25 cellular contexts compared by ENCODE assay signal in the genomic region with DNA sequence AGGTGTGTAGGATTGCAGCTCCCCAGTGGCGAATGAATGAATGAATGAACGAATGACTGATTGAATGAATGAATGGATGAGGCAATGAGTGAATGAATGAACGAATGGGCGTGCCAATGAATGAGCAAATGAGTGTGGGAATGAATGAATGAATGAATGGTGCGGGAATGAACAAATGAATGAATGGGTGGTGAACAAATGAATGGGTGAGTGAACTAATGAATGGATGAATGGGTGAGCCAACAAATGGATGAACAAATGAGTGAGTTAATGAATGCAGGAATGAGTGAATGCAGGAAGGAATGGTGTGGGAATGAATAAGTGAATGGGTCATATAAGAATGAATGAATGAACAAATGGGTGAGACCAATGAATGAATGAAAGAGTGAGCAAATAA. TPM values are rescaled to one million over a fixed set of nuclear protein-coding genes. Genes with fewer than 3 reads are reported as not detected.
DNase-seq lines count a peak whose midpoint lies in the region; ATAC-seq and TF ChIP-seq lines count a peak whose summit lies in the region.
"Had no signal": no experiment of that assay in that cellular context is flagged by ENCODE, and none has a peak within 500 bp of the region (broad histone marks: within the 10 kb centered on the region; RNA-seq: fewer than 3 reads in every experiment).

No MANE protein-coding gene starts in this region.

- no peaks in the 10 kb centered on the region for H3K36me3 ChIP-seq in naive thymus-derived CD4-positive, alpha-beta T cell (ENCODE audit: control insufficient read depth in 2 of 3, insufficient read depth in 3 of 3, low read length in 3 of 3)
- no peaks in the 10 kb centered on the region for H3K36me3 ChIP-seq in right atrium auricular region
- H3K36me3 ChIP-seq: heart right ventricle, ovary, thyroid gland, WERI-Rb-1 had no signal

- intact Hi-C loops in natural killer cell (cut with micrococcal nuclease), result no loop called here
- intact Hi-C loops in activated B cell treated with CpG ODN at 0.5 μM for 24 hours (cut with micrococcal nuclease), result no loop called here
- intact Hi-C loops in naive thymus-derived CD4-positive, alpha-beta T cell (cut with micrococcal nuclease), result no loop called here

- H3K27me3 ChIP-seq in naive thymus-derived CD4-positive, alpha-beta T cell (ENCODE audit: control insufficient read depth in 2 of 2, insufficient read depth in 2 of 2, low read length in 2 of 2), result peaks cover 0 to 20% of the 10 kb centered on the region in 2 donors
- H3K27me3 ChIP-seq in right atrium auricular region, result peaks cover 17 to 21% of the 10 kb centered on the region in 2 donors

- H3K4me1 ChIP-seq in naive thymus-derived CD4-positive, alpha-beta T cell (ENCODE audit: control insufficient read depth in 2 of 2, insufficient read depth in 2 of 2, low read length in 2 of 2), result no peaks in the 10 kb centered on the region
- H3K4me1 ChIP-seq in right atrium auricular region, result peaks cover 0 to 9% of the 10 kb centered on the region in 2 donors

- no peak for TF ChIP-seq CTCF in natural killer cell (IDR thresholded peaks at IDR 0.05)
- TF ChIP-seq CTCF in activated B cell treated with CpG ODN at 0.5 μM for 24 hours (IDR thresholded peaks at IDR 0.05), result no peak
- TF ChIP-seq CTCF in right atrium auricular region (IDR thresholded peaks at IDR 0.05), result no peak

- peaks cover 11 to 16% of the 10 kb centered on the region in 2 donors for H3K4me1 Mint-ChIP-seq in natural killer cell treated with Interleukin-12 subunit alpha and Interleukin-12 subunit beta and Interleukin-15 and Interleukin-18, amount 100 ng/mL, for 72 hours (ENCODE audit: low read depth in 2 of 2)
- H3K4me1 Mint-ChIP-seq in natural killer cell (peaks cover 0 to 12% of the 10 kb centered on the region in 2 donors), activated B cell treated with CpG ODN at 0.5 μM for 24 hours (peaks cover 10% of the 10 kb centered on the region)
- H3K4me1 Mint-ChIP-seq in naive thymus-derived CD4-positive, alpha-beta T cell, result peaks cover 8 to 18% (median 11%) of the 10 kb centered on the region in 7 donors

- no peak overlapping the region for H3K4me3 ChIP-seq in naive thymus-derived CD4-positive, alpha-beta T cell (ENCODE audit: low read length)
- no peak overlapping the region for H3K4me3 ChIP-seq in right atrium auricular region
- H3K4me3 ChIP-seq: ovary, thyroid gland had no signal

- ATAC-seq in natural killer cell treated with Interleukin-12 subunit alpha and Interleukin-12 subunit beta and Interleukin-15 and Interleukin-18, amount 100 ng/mL, for 72 hours, result no peak
- ATAC-seq in natural killer cell (no peak), activated B cell treated with CpG ODN at 0.5 μM for 24 hours (ENCODE audit: low read depth) (no peak)
- ATAC-seq in naive thymus-derived CD4-positive, alpha-beta T cell, result no peak
- ATAC-seq: heart right ventricle had no signal

- peaks cover 39 to 45% of the 10 kb centered on the region in 2 donors for H3K27me3 Mint-ChIP-seq in natural killer cell treated with Interleukin-12 subunit alpha and Interleukin-12 subunit beta and Interleukin-15 and Interleukin-18, amount 100 ng/mL, for 72 hours
- peaks cover 38 to 47% of the 10 kb centered on the region in 2 donors for H3K27me3 Mint-ChIP-seq in natural killer cell (ENCODE audit: low read depth in 2 of 2)
- H3K27me3 Mint-ChIP-seq in activated B cell treated with CpG ODN at 0.5 μM for 24 hours, result peaks cover 49% of the 10 kb centered on the region
- peaks cover 39 to 63% (median 50%) of the 10 kb centered on the region in 5 donors for H3K27me3 Mint-ChIP-seq in naive thymus-derived CD4-positive, alpha-beta T cell

- peaks cover 11% of the 10 kb centered on the region for H3K36me3 Mint-ChIP-seq in natural killer cell treated with Interleukin-12 subunit alpha and Interleukin-12 subunit beta and Interleukin-15 and Interleukin-18, amount 100 ng/mL, for 72 hours
- H3K36me3 Mint-ChIP-seq in natural killer cell (no peaks in the 10 kb centered on the region), activated B cell treated with CpG ODN at 0.5 μM for 24 hours (ENCODE audit: low read depth) (no peaks in the 10 kb centered on the region)
- H3K36me3 Mint-ChIP-seq in naive thymus-derived CD4-positive, alpha-beta T cell, result peaks cover 8 to 13% (median 9%) of the 10 kb centered on the region in 5 donors

- CTCF ChIA-PET in activated B cell treated with CpG ODN at 0.5 μM for 24 hours (lab: Charles Lee), result no interaction called here
- CTCF ChIA-PET in naive thymus-derived CD4-positive, alpha-beta T cell (lab: Charles Lee), result no interaction called here

- H3K9me3 Mint-ChIP-seq in natural killer cell treated with Interleukin-12 subunit alpha and Interleukin-12 subunit beta and Interleukin-15 and Interleukin-18, amount 100 ng/mL, for 72 hours, result peaks cover 8% of the 10 kb centered on the region
- peaks cover 0 to 6% of the 10 kb centered on the region in 2 donors for H3K9me3 Mint-ChIP-seq in natural killer cell
- H3K9me3 Mint-ChIP-seq in activated B cell treated with CpG ODN at 0.5 μM for 24 hours, result no peaks in the 10 kb centered on the region
- peaks cover 0 to 10% (median 2%) of the 10 kb centered on the region in 11 donors for H3K9me3 Mint-ChIP-seq in naive thymus-derived CD4-positive, alpha-beta T cell
- H3K9me3 Mint-ChIP-seq: central memory CD8-positive, alpha-beta T cell had no signal

- POLR2A ChIA-PET in activated B cell treated with CpG ODN at 0.5 μM for 24 hours (lab: Charles Lee), result no interaction called here
- POLR2A ChIA-PET in naive thymus-derived CD4-positive, alpha-beta T cell (lab: Charles Lee), result no interaction called here

- no peak for DNase-seq in natural killer cell treated with Interleukin-12 subunit alpha and Interleukin-12 subunit beta and Interleukin-15 and Interleukin-18, amount 100 ng/mL, for 72 hours (ENCODE audit: low spot score)
- no peak for DNase-seq in natural killer cell
- no peak for DNase-seq in activated B cell treated with CpG ODN at 0.5 μM for 24 hours
- no peak for DNase-seq in naive thymus-derived CD4-positive, alpha-beta T cell
- DNase-seq in right atrium auricular region (ENCODE audit: low spot score), result no peak
- no peak for DNase-seq in central memory CD4-positive, alpha-beta T cell
- DNase-seq in NCI-H1417 treated with DMSO at 0.1 percent for 48 hours (lab: John Stamatoyannopoulos, UW), result no peak
- DNase-seq: activated CD4-positive, alpha-beta T cell treated with anti-CD3 and anti-CD28 coated beads, Interleukin-2, amount 50 U/mL, for 4 hours; activated gamma-delta T cell treated with Interleukin-2 at 50 U/mL for 16 hours; anterior cingulate cortex; heart right ventricle; NCI-H1105; NCI-H2029 treated with DMSO at 0.1 percent for 48 hours; NCI-H226; NCI-H748 treated with DMSO at 0.1 percent for 48 hours; ovary; stimulated activated CD4-positive, alpha-beta T cell treated with anti-CD3 and anti-CD28 coated beads, Interleukin-12 subunit alpha, Interleukin-12 subunit beta, amount 100 ng/mL, for 4 hours; thyroid gland had no signal

- H3K27ac ChIP-seq in naive thymus-derived CD4-positive, alpha-beta T cell (ENCODE audit: low read depth, low read length), result no peak overlapping the region
- H3K27ac ChIP-seq in right atrium auricular region, result no peak overlapping the region
- H3K27ac ChIP-seq: heart right ventricle, HL-60, ovary, thyroid gland, WERI-Rb-1 had no signal

- no peaks in the 10 kb centered on the region for H3K9me3 ChIP-seq in naive thymus-derived CD4-positive, alpha-beta T cell (ENCODE audit: control insufficient read depth in 2 of 3, low read length in 3 of 3)
- no peaks in the 10 kb centered on the region for H3K9me3 ChIP-seq in right atrium auricular region
- H3K9me3 ChIP-seq: heart right ventricle, ovary, thyroid gland had no signal

- peak overlapping the region in 1 of 2 donors; percentile 5 for H3K27ac Mint-ChIP-seq in natural killer cell treated with Interleukin-12 subunit alpha and Interleukin-12 subunit beta and Interleukin-15 and Interleukin-18, amount 100 ng/mL, for 72 hours
- H3K27ac Mint-ChIP-seq in natural killer cell (no peak overlapping the region), activated B cell treated with CpG ODN at 0.5 μM for 24 hours (peak overlapping the region; percentile 4)
- peak overlapping the region in 3 of 9 donors; percentile 25 to 65 (median 53) for H3K27ac Mint-ChIP-seq in naive thymus-derived CD4-positive, alpha-beta T cell
- H3K27ac Mint-ChIP-seq: stimulated activated naive CD8-positive, alpha-beta T cell treated with anti-CD3 and anti-CD28 coated beads, Interleukin-15, amount 100 ng/mL, for 72 hours had no signal

- H3K4me3 Mint-ChIP-seq in natural killer cell treated with Interleukin-12 subunit alpha and Interleukin-12 subunit beta and Interleukin-15 and Interleukin-18, amount 100 ng/mL, for 72 hours, result peak overlapping the region; percentile 37
- no peak overlapping the region for H3K4me3 Mint-ChIP-seq in natural killer cell
- no peak overlapping the region for H3K4me3 Mint-ChIP-seq in activated B cell treated with CpG ODN at 0.5 μM for 24 hours
- peak overlapping the region in 6 of 10 donors; percentile 12 to 66 (median 32) for H3K4me3 Mint-ChIP-seq in naive thymus-derived CD4-positive, alpha-beta T cell
- H3K4me3 Mint-ChIP-seq: central memory CD8-positive, alpha-beta T cell had no signal

RNA-seq across cellular contexts. Expression of gene ANKRD24, which starts 14.7 kb away (rescaled TPM):
- under 1 TPM; 0.33 to 0.74 TPM for total RNA-seq in natural killer cell treated with Interleukin-12 subunit alpha and Interleukin-12 subunit beta and Interleukin-15 and Interleukin-18, amount 100 ng/mL, for 72 hours
- total RNA-seq in natural killer cell (1 to 10 TPM in 1 of 3 donors, under 1 TPM in 2; 0.65 to 2.2 (median 0.71) TPM), activated B cell treated with CpG ODN at 0.5 μM for 24 hours (0.42 and 0.49 TPM in 2 replicates), right atrium auricular region (1 to 10 TPM in 1 of 2 donors, under 1 TPM in 1; 0.39 to 1.7 TPM)
- total RNA-seq in naive thymus-derived CD4-positive, alpha-beta T cell, result 1 to 10 TPM in 4 of 5 experiments, under 1 TPM in 1; 0.75 to 2.8 (median 2.4) TPM
- under 1 TPM in 1 of 2 donors, not detected in 1; 0.17 TPM for polyA plus RNA-seq in naive thymus-derived CD4-positive, alpha-beta T cell

RNA-seq across cellular contexts. Expression of gene SIRT6, which starts 14.9 kb away (rescaled TPM):
- 10 to 100 TPM; 51.4 to 56.7 TPM for total RNA-seq in natural killer cell treated with Interleukin-12 subunit alpha and Interleukin-12 subunit beta and Interleukin-15 and Interleukin-18, amount 100 ng/mL, for 72 hours
- total RNA-seq in natural killer cell (10 to 100 TPM; 29.5 to 37.4 (median 30.5) TPM), activated B cell treated with CpG ODN at 0.5 μM for 24 hours (34.1 and 36.8 TPM in 2 replicates), right atrium auricular region (10 to 100 TPM; 10.9 to 15.9 TPM)
- total RNA-seq in naive thymus-derived CD4-positive, alpha-beta T cell, result 10 to 100 TPM; 20.0 to 41.2 (median 26.0) TPM
- polyA plus RNA-seq in naive thymus-derived CD4-positive, alpha-beta T cell, result 1 to 10 TPM; 1.1 to 3.9 TPM

RNA-seq across cellular contexts. Expression of gene EBI3, which starts 32.1 kb away (rescaled TPM):
- 100 to 1,000 TPM in 1 of 2 donors, 10 to 100 TPM in 1; 32.4 to 131 TPM for total RNA-seq in natural killer cell treated with Interleukin-12 subunit alpha and Interleukin-12 subunit beta and Interleukin-15 and Interleukin-18, amount 100 ng/mL, for 72 hours
- not detected for total RNA-seq in natural killer cell
- total RNA-seq in activated B cell treated with CpG ODN at 0.5 μM for 24 hours, result 177 and 186 TPM in 2 replicates
- total RNA-seq in naive thymus-derived CD4-positive, alpha-beta T cell, result 1 to 10 TPM in 1 of 5 experiments, under 1 TPM in 1, not detected in 3; 0.44 to 8.8 TPM
- not detected for polyA plus RNA-seq in naive thymus-derived CD4-positive, alpha-beta T cell
- 1 to 10 TPM; 1.7 to 2.6 TPM for total RNA-seq in right atrium auricular region
- total RNA-seq: CD4-positive, CD25-positive, alpha-beta regulatory T cell; SK-MEL-5 had no signal

RNA-seq across cellular contexts. Expression of gene CREB3L3, which starts 43.8 kb away (rescaled TPM):
- not detected for total RNA-seq in natural killer cell treated with Interleukin-12 subunit alpha and Interleukin-12 subunit beta and Interleukin-15 and Interleukin-18, amount 100 ng/mL, for 72 hours
- total RNA-seq in natural killer cell (under 1 TPM in 2 of 3 donors, not detected in 1; 0.43 to 0.70 TPM), activated B cell treated with CpG ODN at 0.5 μM for 24 hours (not detected in 2 replicates), right atrium auricular region (not detected)
- not detected for total RNA-seq in naive thymus-derived CD4-positive, alpha-beta T cell
- not detected for polyA plus RNA-seq in naive thymus-derived CD4-positive, alpha-beta T cell
- total RNA-seq: CD4-positive, CD25-positive, alpha-beta regulatory T cell; dermis microvascular lymphatic vessel endothelial cell; heart right ventricle; SK-MEL-5; thyroid gland had no signal

RNA-seq across cellular contexts. Expression of gene YJU2, which starts 49.7 kb away (rescaled TPM):
- 10 to 100 TPM; 30.2 to 33.3 TPM for total RNA-seq in natural killer cell treated with Interleukin-12 subunit alpha and Interleukin-12 subunit beta and Interleukin-15 and Interleukin-18, amount 100 ng/mL, for 72 hours
- total RNA-seq in natural killer cell (10 to 100 TPM; 37.7 to 39.5 (median 38.5) TPM), activated B cell treated with CpG ODN at 0.5 μM for 24 hours (40.7 and 43.0 TPM in 2 replicates), right atrium auricular region (10 to 100 TPM in 1 of 2 donors, 1 to 10 TPM in 1; 9.1 to 17.6 TPM)
- 10 to 100 TPM; 28.5 to 42.1 (median 31.9) TPM for total RNA-seq in naive thymus-derived CD4-positive, alpha-beta T cell
- polyA plus RNA-seq in naive thymus-derived CD4-positive, alpha-beta T cell, result 10 to 100 TPM; 24.4 to 44.7 TPM

Comparison
In these comparisons a context has a peak if more than half of its experiments do, and no peak if none do; other contexts are left out.
1. H3K4me3 Mint-ChIP-seq: peak in natural killer cell treated with Interleukin-12 subunit alpha and Interleukin-12 subunit beta and Interleukin-15 and Interleukin-18, amount 100 ng/mL, for 72 hours (single experiment) and naive thymus-derived CD4-positive, alpha-beta T cell (6 of 10); none in natural killer cell (single experiment) and activated B cell treated with CpG ODN at 0.5 μM for 24 hours (single experiment).